Comparison of ENCODE assay signal across 9 cellular contexts in genomic region chrX:23332888-23333821, GRCh38. TPM values are rescaled to one million over a fixed set of nuclear protein-coding genes. Genes with fewer than 3 reads are reported as not detected.
DNase-seq lines count a peak whose midpoint lies in the region; ATAC-seq and TF ChIP-seq lines count a peak whose summit lies in the region.
"Had no signal": no experiment of that assay in that cellular context is flagged by ENCODE, and none has a peak within 500 bp of the region (broad histone marks: within the 10 kb centered on the region; RNA-seq: fewer than 3 reads in every experiment).

No MANE protein-coding gene starts in this region.

- CTCF ChIA-PET in Caco-2 (lab: Charles Lee), result no interaction called here

- H3K9me3 Mint-ChIP-seq in Caco-2 (ENCODE audit: unreplicated experiment), result no peaks in the 10 kb centered on the region

- WGBS in HUES64, result under 1% methylated on average over 57 of the region's 75 CpGs
- WGBS in gastroesophageal sphincter (ENCODE audit: low coverage in 1 of 2), 2 donors, result 0 to 17% methylated on average over 6 to 8 of the region's 75 CpGs
- WGBS in prostate gland, result 0% methylated on average over 38 of the region's 75 CpGs

- BruUV-seq in Caco-2 (replicated peaks; lab: Mats Ljungman, UMichigan), result no TSS peak

- intact Hi-C loops in Caco-2 (cut with micrococcal nuclease; ENCODE audit: unreplicated experiment) (no loop called here), prostate gland (cut with DNase I) (loop anchor here (10.0 kb wide), 1 partner anchor 1198 kb away; no protein-coding TSS in a partner anchor)

- no peak overlapping the region for H3K27ac Mint-ChIP-seq in Caco-2 (ENCODE audit: unreplicated experiment)

- H3K27me3 ChIP-seq in Caco-2 (replicated peaks; ENCODE audit: control insufficient read depth, insufficient read depth, low read length) (no peaks in the 10 kb centered on the region), HUES64 (ENCODE audit: insufficient read depth, low read length) (peaks cover 65% of the 10 kb centered on the region), gastroesophageal sphincter (peaks cover 25% of the 10 kb centered on the region), prostate gland (replicated peaks; ENCODE audit: insufficient read depth) (no peaks in the 10 kb centered on the region), SJCRH30 (no peaks in the 10 kb centered on the region)

- TF ChIP-seq POLR2A in gastroesophageal sphincter (IDR thresholded peaks at IDR 0.05), result no peak
- TF ChIP-seq POLR2A in prostate gland (IDR thresholded peaks at IDR 0.05), result no peak

- H3K4me3 ChIP-seq in Caco-2 (ENCODE audit: low read depth, low read length), result no peak overlapping the region
- H3K4me3 ChIP-seq in HUES64 (ENCODE audit: low read length), result peak overlapping the region; percentile 59
- H3K4me3 ChIP-seq in gastroesophageal sphincter, result peak overlapping the region; percentile 42 to 57
- peak overlapping the region; percentile 25 to 29 for H3K4me3 ChIP-seq in prostate gland
- H3K4me3 ChIP-seq in SJCRH30, result no peak overlapping the region; the same call in 1 of the 2 replicates

- no peak for TF ChIP-seq CTCF in Caco-2 (IDR thresholded peaks at IDR 0.05; ENCODE audit: insufficient read depth in 1 of 2, low read depth in 1 of 2, low read length in 1 of 2, severe bottlenecking in 1 of 2, unreplicated experiment in 1 of 2)
- no peak for TF ChIP-seq CTCF in gastroesophageal sphincter (IDR thresholded peaks at IDR 0.05)
- no peak for TF ChIP-seq CTCF in prostate gland (IDR thresholded peaks at IDR 0.05)

- no peaks in the 10 kb centered on the region for H3K36me3 Mint-ChIP-seq in Caco-2 (ENCODE audit: insufficient read depth, unreplicated experiment)

- H3K27ac ChIP-seq in HUES64 (ENCODE audit: low read depth, low read length) (no peak overlapping the region), gastroesophageal sphincter (peak overlapping the region in 3 of 4 donors; percentile 31 to 67 (median 51)), prostate gland (peak overlapping the region in 1 of 2 donors; percentile 30), SJCRH30 (no peak overlapping the region)

- H3K4me1 ChIP-seq in Caco-2 (no peaks in the 10 kb centered on the region), HUES64 (ENCODE audit: insufficient read depth, low read length) (peaks cover 12% of the 10 kb centered on the region), gastroesophageal sphincter (peaks cover 0 to 29% (median 0%) of the 10 kb centered on the region in 3 donors), prostate gland (replicated peaks) (no peaks in the 10 kb centered on the region), SJCRH30 (no peaks in the 10 kb centered on the region)

- peak overlapping the region; percentile 58 for H3K4me3 Mint-ChIP-seq in Caco-2 (ENCODE audit: unreplicated experiment)

- no peaks in the 10 kb centered on the region for H3K36me3 ChIP-seq in Caco-2 (ENCODE audit: control insufficient read depth, insufficient read depth, low read length)
- no peaks in the 10 kb centered on the region for H3K36me3 ChIP-seq in HUES64 (ENCODE audit: insufficient read depth, low read length)
- no peaks in the 10 kb centered on the region for H3K36me3 ChIP-seq in gastroesophageal sphincter
- H3K36me3 ChIP-seq in prostate gland, result no peaks in the 10 kb centered on the region
- no peaks in the 10 kb centered on the region for H3K36me3 ChIP-seq in SJCRH30

- peaks cover 30% of the 10 kb centered on the region for H3K27me3 Mint-ChIP-seq in Caco-2 (ENCODE audit: insufficient read depth, unreplicated experiment)

- POLR2A ChIA-PET in Caco-2 (lab: Charles Lee), result no interaction called here

- H3K4me1 Mint-ChIP-seq in Caco-2 (ENCODE audit: low read depth, unreplicated experiment), result peaks cover 9% of the 10 kb centered on the region

- DNase-seq in Caco-2 (no peak), prostate gland (ENCODE audit: low spot score) (no peak), AG08396 (ENCODE audit: low spot score) (no peak), kidney tubule cell (ENCODE audit: low spot score) (no peak), SJCRH30 (no peak)
- DNase-seq: MV-4-11 had no signal

- peak; percentile 24 for ATAC-seq in gastroesophageal sphincter
- ATAC-seq in GM19023 (IDR thresholded peaks at IDR 0.05; ENCODE audit: unreplicated experiment), result no peak

- H3K9me3 ChIP-seq in Caco-2, result no peaks in the 10 kb centered on the region
- no peaks in the 10 kb centered on the region for H3K9me3 ChIP-seq in HUES64 (ENCODE audit: insufficient read depth, low read depth, low read length)
- no peaks in the 10 kb centered on the region for H3K9me3 ChIP-seq in gastroesophageal sphincter
- H3K9me3 ChIP-seq in prostate gland, result no peaks in the 10 kb centered on the region
- no peaks in the 10 kb centered on the region for H3K9me3 ChIP-seq in SJCRH30 (replicated peaks)

- TF ChIP-seq EP300 in gastroesophageal sphincter (IDR thresholded peaks at IDR 0.05), result no peak

- H3K9ac ChIP-seq in HUES64 (ENCODE audit: low read depth, low read length), result no peak overlapping the region

RNA-seq across cellular contexts. Expression of gene PTCHD1, which starts 1.5 kb away (rescaled TPM):
- total RNA-seq in Caco-2 (2022) (not detected in 2 replicates), gastroesophageal sphincter (10 to 100 TPM in 1 of 4 donors, 1 to 10 TPM in 3; 7.8 to 24.8 (median 9.6) TPM), prostate gland (1 to 10 TPM; 1.6 to 5.3 TPM)
- 1.2 TPM for polyA plus RNA-seq in HUES64 (2013, experiment 1 of 2)
- polyA plus RNA-seq in HUES64 (2013, experiment 2 of 2), result 1.3 TPM
- total RNA-seq in SJCRH30 (2014; rRNA removed; shearing (Covaris generic)), result 0.43 and 0.58 TPM in 2 replicates

Comparison
In these comparisons a context has a peak if more than half of its experiments do, and no peak if none do; other contexts are left out.
1. H3K4me3 ChIP-seq: peak in HUES64 (single experiment), gastroesophageal sphincter (2 of 2) and prostate gland (2 of 2); none in Caco-2 (single experiment) and SJCRH30 (single experiment).
2. H3K27ac ChIP-seq: peak in gastroesophageal sphincter (3 of 4); none in HUES64 (single experiment) and SJCRH30 (single experiment).